32 cellular contexts compared by ENCODE assay signal in genomic region chr10:5830629-5831445, GRCh38. TPM values are rescaled to one million over a fixed set of nuclear protein-coding genes. Genes with fewer than 3 reads are reported as not detected.
DNase-seq lines count a peak whose midpoint lies in the region; ATAC-seq, FAIRE-seq and TF ChIP-seq lines count a peak whose summit lies in the region.
"Had no signal": no experiment of that assay in that cellular context is flagged by ENCODE, and none has a peak within 500 bp of the region (broad histone marks: within the 10 kb centered on the region; RNA-seq: fewer than 3 reads in every experiment).

No MANE protein-coding gene starts in this region.

- 43% methylated on average over 6 of the region's 14 CpGs for WGBS in HepG2 (ENCODE audit: low lambda C conversion rate)
- 82% methylated on average over 7 of the region's 14 CpGs for WGBS in right lobe of liver (ENCODE audit: insufficient coverage, low coverage, low lambda C conversion rate, missing lambda C conversion rate)
- WGBS in aorta, 2 donors, result 94 to 95% methylated on average over 14 of the region's 14 CpGs

- H3K27ac ChIP-seq in HepG2 (ENCODE audit: extremely low read length, insufficient read depth, low read length) (no peak overlapping the region), right lobe of liver (no peak overlapping the region), aorta (ENCODE audit: low read depth in 1 of 2, low read length in 2 of 2) (no peak overlapping the region)
- H3K27ac ChIP-seq: dorsolateral prefrontal cortex, esophagus squamous epithelium, heart left ventricle, HL-60, prostate gland, upper lobe of left lung had no signal

- peak overlapping the region; percentile 65 for H3K4me2 ChIP-seq in HepG2 (ENCODE audit: low read depth, low read length)

- no peak overlapping the region for H2AFZ ChIP-seq in HepG2 (ENCODE audit: low read length)

- no peak for TF ChIP-seq POLR2A in HepG2 (IDR thresholded peaks at IDR 0.05; ENCODE audit: insufficient read depth in 1 of 2, low read depth in 2 of 2, low read length in 2 of 2)
- no peak for TF ChIP-seq POLR2A in right lobe of liver (IDR thresholded peaks at IDR 0.05)

- DNase-seq in HepG2 (ENCODE audit: low spot score) (no peak), right lobe of liver (no peak), naive B cell (no peak), aorta (no peak), GM19240 (ENCODE audit: insufficient read length, low spot score) (no peak), AG08395 (ENCODE audit: low spot score) (no peak)
- DNase-seq: activated CD4-positive, alpha-beta T cell treated with anti-CD3 and anti-CD28 coated beads, Interleukin-2, amount 50 U/mL, for 48 hours; activated gamma-delta T cell treated with Interleukin-2 at 50 U/mL for 16 hours; Calu3; cerebellar nuclear complex; DMS79 treated with DMSO at 0.1 percent for 48 hours; esophagus squamous epithelium; foreskin melanocyte; heart left ventricle; islet precursor cell; NCI-H1417 treated with DMSO at 0.1 percent for 48 hours; NCI-H2029 treated with DMSO at 0.1 percent for 48 hours; NCI-H526 treated with DMSO at 0.1 percent for 48 hours; PC-3; stimulated activated CD4-positive, alpha-beta T cell treated with anti-CD3 and anti-CD28 coated beads, Interleukin-4, amount 100 ng/mL, for 1 hour had no signal

- POLR2A ChIA-PET in HepG2 (lab: Yijun Ruan, JAX), result interaction anchor here (1.2 to 4.6 kb wide), 4 partner anchors 10 to 59 kb away, joined by 3 to 21 read pairs (median 6); partner anchors contain the start of genes ANKRD16, FBH1 and GDI2

- H3K9me3 Mint-ChIP-seq in naive B cell, result no peaks in the 10 kb centered on the region
- H3K9me3 Mint-ChIP-seq: brain; T-helper 1 cell treated with Interleukin-12 subunit alpha and Interleukin-12 subunit beta and Interleukin-4 antibody, amounts not matched to agents 30 μg/mL and 1 μg/mL, for 36 hours had no signal

- no peaks in the 10 kb centered on the region for H4K20me1 ChIP-seq in HepG2 (ENCODE audit: insufficient read depth, low read length)

- peaks cover 71% of the 10 kb centered on the region for H3K4me1 ChIP-seq in HepG2 (ENCODE audit: insufficient read depth, low read length)
- H3K4me1 ChIP-seq in right lobe of liver, result no peaks in the 10 kb centered on the region
- H3K4me1 ChIP-seq in aorta (ENCODE audit: control insufficient read depth in 1 of 2, insufficient read depth in 2 of 2, low read length in 2 of 2), result no peaks in the 10 kb centered on the region
- H3K4me1 ChIP-seq: upper lobe of left lung had no signal

- in situ Hi-C loops in HepG2 (cut with HindIII; ENCODE audit: extremely low pct_ligation_motif_present, low pct_unique_long_range_greater_than_20kb), result no loop called here

- no peaks in the 10 kb centered on the region for H3K36me3 ChIP-seq in HepG2 (replicated peaks in 1 of 2; ENCODE audit: control insufficient read depth in 1 of 2, insufficient read depth in 2 of 2, low read length in 2 of 2)
- no peaks in the 10 kb centered on the region for H3K36me3 ChIP-seq in right lobe of liver
- no peaks in the 10 kb centered on the region for H3K36me3 ChIP-seq in aorta (ENCODE audit: control insufficient read depth in 1 of 2, insufficient read depth in 2 of 2, low read length in 1 of 2)
- H3K36me3 ChIP-seq: esophagus squamous epithelium, heart left ventricle, prostate gland, upper lobe of left lung had no signal

- peaks cover 20 to 45% (median 26%) of the 10 kb centered on the region in 3 donors for H3K4me1 Mint-ChIP-seq in naive B cell

- H3K4me3 ChIP-seq in HepG2 (replicated peaks in 1 of 3; ENCODE audit: insufficient read depth in 1 of 3, low read depth in 2 of 3, low read length in 3 of 3) (peak overlapping the region in 1 of 3 experiments; percentile 54; a peak in 2 of 6 replicates), right lobe of liver (no peak overlapping the region), aorta (ENCODE audit: low read length in 2 of 2) (no peak overlapping the region)
- H3K4me3 ChIP-seq: dorsolateral prefrontal cortex, esophagus squamous epithelium, heart left ventricle, prostate gland, upper lobe of left lung had no signal

- no peaks in the 10 kb centered on the region for H3K27me3 Mint-ChIP-seq in naive B cell

- no peak for TF ChIP-seq CTCF in HepG2 (CRISPR knock-in tag; IDR thresholded peaks at IDR 0.05)
- TF ChIP-seq CTCF in right lobe of liver (IDR thresholded peaks at IDR 0.05), result no peak

- H3K9ac ChIP-seq in HepG2 (ENCODE audit: insufficient read depth, low read depth, low read length), result no peak overlapping the region

- H3K27me3 ChIP-seq in HepG2 (ENCODE audit: control insufficient read depth in 1 of 2, insufficient read depth in 2 of 2, low read length in 2 of 2), result peaks cover 1 to 11% of the 10 kb centered on the region in 2 experiments; a peak in 2 of 5 replicates
- H3K27me3 ChIP-seq in right lobe of liver, result no peaks in the 10 kb centered on the region
- H3K27me3 ChIP-seq in aorta (ENCODE audit: control insufficient read depth in 1 of 2, insufficient read depth in 2 of 2, low read length in 1 of 2), result no peaks in the 10 kb centered on the region
- H3K27me3 ChIP-seq: dorsolateral prefrontal cortex, esophagus squamous epithelium, heart left ventricle, upper lobe of left lung had no signal

- peak overlapping the region in 5 of 8 donors; percentile 10 to 83 (median 30) for H3K4me3 Mint-ChIP-seq in naive B cell
- H3K4me3 Mint-ChIP-seq: brain; T-helper 1 cell treated with Interleukin-12 subunit alpha and Interleukin-12 subunit beta and Interleukin-4 antibody, amounts not matched to agents 30 μg/mL and 1 μg/mL, for 36 hours had no signal

- H3K27ac Mint-ChIP-seq in naive B cell, result peak overlapping the region in 3 of 6 donors; percentile 78 to 93 (median 89)
- H3K27ac Mint-ChIP-seq: brain; T-helper 1 cell treated with Interleukin-12 subunit alpha and Interleukin-12 subunit beta and Interleukin-4 antibody, amounts not matched to agents 30 μg/mL and 1 μg/mL, for 36 hours had no signal

- ATAC-seq in HepG2 (peak; percentile 42), right lobe of liver (no peak), GM19463 (IDR thresholded peaks at IDR 0.05; ENCODE audit: unreplicated experiment) (peak; percentile 69), naive B cell (ENCODE audit: low read depth in 2 of 2) (no peak), aorta (ENCODE audit: low FRiP score) (peak; percentile 38)
- ATAC-seq: heart left ventricle, PC-3, SK-N-SH treated with all-trans-retinoic acid at 6 μM for 48 hours had no signal

- CTCF ChIA-PET in HepG2 (lab: Yijun Ruan, JAX; ENCODE audit: low intra/inter-chr PET ratio, low total read pairs), result no interaction called here

- no peak for TF ChIP-seq EP300 in HepG2 (IDR thresholded peaks at IDR 0.05; ENCODE audit: low read depth in 2 of 2, low read length in 2 of 2)
- TF ChIP-seq EP300 in HepG2 (CRISPR knock-in tag; IDR thresholded peaks at IDR 0.05; ENCODE audit: borderline replicate concordance), result no peak

- no peaks in the 10 kb centered on the region for H3K36me3 Mint-ChIP-seq in naive B cell
- H3K36me3 Mint-ChIP-seq: brain had no signal

- TF ChIP-seq RAD21 in HepG2 (CRISPR knock-in tag; IDR thresholded peaks at IDR 0.05), result no peak

- no peaks in the 10 kb centered on the region for H3K79me2 ChIP-seq in HepG2 (ENCODE audit: insufficient read depth, low read length)

- no peak for FAIRE-seq in HepG2 (lab: Jason Lieb, UNC)
- FAIRE-seq: endometrium, GM19239, H54, TTC549 had no signal

- BruUV-seq in HepG2 (replicated peaks; lab: Mats Ljungman, UMichigan), result no TSS peak

- H3K9me3 ChIP-seq in HepG2 (ENCODE audit: low read length) (no peaks in the 10 kb centered on the region), right lobe of liver (no peaks in the 10 kb centered on the region), aorta (ENCODE audit: control insufficient read depth, low read length) (no peaks in the 10 kb centered on the region)
- H3K9me3 ChIP-seq: esophagus squamous epithelium, heart left ventricle, prostate gland, upper lobe of left lung had no signal

- intact Hi-C loops in HepG2 (cut with micrococcal nuclease; ENCODE audit: unreplicated experiment), result no loop called here
- intact Hi-C loops in right lobe of liver (cut with DNase I), result no loop called here
- intact Hi-C loops in aorta (cut with DNase I), result no loop called here

RNA-seq across cellular contexts. Expression of gene GDI2, which starts 17.6 kb away (rescaled TPM):
- total RNA-seq in HepG2 (2016; rRNA removed; fragmentation: Illumina TruSeq; extraction: Trizol) (477 and 756 TPM in 2 replicates), right lobe of liver (100 to 1,000 TPM; 116 to 228 (median 128) TPM), aorta (100 to 1,000 TPM; 140 to 161 TPM)
- total RNA-seq in HepG2 (2016; cell fraction: cytosol; rRNA removed; fragmentation: Illumina TruSeq; extraction: Trizol; ENCODE audit: low read depth), result 312 and 326 TPM in 2 replicates
- 471 and 770 TPM in 2 replicates for total RNA-seq in HepG2 (2016; cell fraction: insoluble cytoplasmic fraction; rRNA removed; fragmentation: Illumina TruSeq; extraction: Trizol)
- total RNA-seq in HepG2 (2016; cell fraction: membrane; rRNA removed; fragmentation: Illumina TruSeq; extraction: Trizol), result 290 and 338 TPM in 2 replicates
- total RNA-seq in HepG2 (2016; cell fraction: nucleus; rRNA removed; fragmentation: Illumina TruSeq; extraction: Trizol), result 188 and 200 TPM in 2 replicates
- polyA plus RNA-seq in HepG2 (2011; rRNA removed) (118 and 153 TPM in 2 replicates), naive B cell (ENCODE audit: low read depth in 6 of 6) (100 to 1,000 TPM; 380 to 482 (median 401) TPM), aorta (100 to 1,000 TPM; 116 to 147 TPM)
- 141 and 159 TPM in 2 replicates for polyA plus RNA-seq in HepG2 (2011; cell fraction: cytosol; rRNA removed)
- polyA plus RNA-seq in HepG2 (2011; cell fraction: nucleus; rRNA removed), result 45.6 and 58.6 TPM in 2 replicates
- 245 and 302 TPM in 2 replicates for polyA plus RNA-seq in HepG2 (2012)
- polyA plus RNA-seq in HepG2 (2016; cell fraction: cytosol; fragmentation: Illumina TruSeq; extraction: Trizol; ENCODE audit: low read depth), result 68.6 and 71.1 TPM in 2 replicates
- 588 and 612 TPM in 2 replicates for polyA plus RNA-seq in HepG2 (2016; cell fraction: insoluble cytoplasmic fraction; fragmentation: Illumina TruSeq; extraction: Trizol; ENCODE audit: low read depth)
- polyA plus RNA-seq in HepG2 (2016; cell fraction: membrane; fragmentation: Illumina TruSeq; extraction: Trizol; ENCODE audit: low read depth), result 141 and 156 TPM in 2 replicates
- 190 and 195 TPM in 2 replicates for polyA plus RNA-seq in HepG2 (2016; cell fraction: nucleus; fragmentation: Illumina TruSeq; extraction: Trizol; ENCODE audit: insufficient read depth, low read depth)
- polyA minus RNA-seq in HepG2 (2011; rRNA and poly(A)+ RNA removed; ENCODE audit: low replicate concordance), result 88.7 and 522 TPM in 2 replicates
- polyA minus RNA-seq in HepG2 (2011; cell fraction: cytosol; rRNA and poly(A)+ RNA removed), result 285 and 334 TPM in 2 replicates
- polyA minus RNA-seq in HepG2 (2011; cell fraction: nucleus; rRNA and poly(A)+ RNA removed), result 112 and 162 TPM in 2 replicates

RNA-seq across cellular contexts. Expression of gene ANKRD16, which starts 58.9 kb away (rescaled TPM):
- total RNA-seq in HepG2 (2016; rRNA removed; fragmentation: Illumina TruSeq; extraction: Trizol) (5.4 and 8.0 TPM in 2 replicates), right lobe of liver (1 to 10 TPM; 1.8 to 6.1 (median 4.1) TPM), aorta (1 to 10 TPM; 4.6 to 8.8 TPM)
- 1.9 and 2.7 TPM in 2 replicates for total RNA-seq in HepG2 (2016; cell fraction: cytosol; rRNA removed; fragmentation: Illumina TruSeq; extraction: Trizol; ENCODE audit: low read depth)
- 6.3 and 7.1 TPM in 2 replicates for total RNA-seq in HepG2 (2016; cell fraction: insoluble cytoplasmic fraction; rRNA removed; fragmentation: Illumina TruSeq; extraction: Trizol)
- 3.9 and 4.7 TPM in 2 replicates for total RNA-seq in HepG2 (2016; cell fraction: membrane; rRNA removed; fragmentation: Illumina TruSeq; extraction: Trizol)
- total RNA-seq in HepG2 (2016; cell fraction: nucleus; rRNA removed; fragmentation: Illumina TruSeq; extraction: Trizol), result 7.7 and 9.0 TPM in 2 replicates
- polyA plus RNA-seq in HepG2 (2011; rRNA removed) (11.2 and 11.4 TPM in 2 replicates), naive B cell (ENCODE audit: low read depth in 6 of 6) (1 to 10 TPM; 4.0 to 7.5 (median 5.7) TPM), aorta (1 to 10 TPM; 6.1 to 6.7 TPM)
- polyA plus RNA-seq in HepG2 (2011; cell fraction: cytosol; rRNA removed), result 6.7 and 8.3 TPM in 2 replicates
- 16.0 and 18.1 TPM in 2 replicates for polyA plus RNA-seq in HepG2 (2011; cell fraction: nucleus; rRNA removed)
- 4.1 and 4.2 TPM in 2 replicates for polyA plus RNA-seq in HepG2 (2012)
- polyA plus RNA-seq in HepG2 (2016; cell fraction: cytosol; fragmentation: Illumina TruSeq; extraction: Trizol; ENCODE audit: low read depth), result 2.1 and 2.4 TPM in 2 replicates
- polyA plus RNA-seq in HepG2 (2016; cell fraction: insoluble cytoplasmic fraction; fragmentation: Illumina TruSeq; extraction: Trizol; ENCODE audit: low read depth), result 6.3 and 7.9 TPM in 2 replicates
- polyA plus RNA-seq in HepG2 (2016; cell fraction: membrane; fragmentation: Illumina TruSeq; extraction: Trizol; ENCODE audit: low read depth), result 3.7 and 4.2 TPM in 2 replicates
- 11.7 and 12.7 TPM in 2 replicates for polyA plus RNA-seq in HepG2 (2016; cell fraction: nucleus; fragmentation: Illumina TruSeq; extraction: Trizol; ENCODE audit: insufficient read depth, low read depth)
- 33.4 and 63.2 TPM in 2 replicates for polyA minus RNA-seq in HepG2 (2011; rRNA and poly(A)+ RNA removed; ENCODE audit: low replicate concordance)
- polyA minus RNA-seq in HepG2 (2011; cell fraction: cytosol; rRNA and poly(A)+ RNA removed), result 4.2 and 6.3 TPM in 2 replicates
- polyA minus RNA-seq in HepG2 (2011; cell fraction: nucleus; rRNA and poly(A)+ RNA removed), result 25.5 and 26.4 TPM in 2 replicates

RNA-seq across cellular contexts. Expression of gene FBH1, which starts 59.2 kb away (rescaled TPM):
- total RNA-seq in HepG2 (2016; rRNA removed; fragmentation: Illumina TruSeq; extraction: Trizol), result 53.3 and 60.3 TPM in 2 replicates
- total RNA-seq in HepG2 (2016; cell fraction: cytosol; rRNA removed; fragmentation: Illumina TruSeq; extraction: Trizol; ENCODE audit: low read depth), result 46.8 and 53.6 TPM in 2 replicates
- total RNA-seq in HepG2 (2016; cell fraction: insoluble cytoplasmic fraction; rRNA removed; fragmentation: Illumina TruSeq; extraction: Trizol), result 47.5 and 61.3 TPM in 2 replicates
- 86.2 and 93.4 TPM in 2 replicates for total RNA-seq in HepG2 (2016; cell fraction: membrane; rRNA removed; fragmentation: Illumina TruSeq; extraction: Trizol)
- total RNA-seq in HepG2 (2016; cell fraction: nucleus; rRNA removed; fragmentation: Illumina TruSeq; extraction: Trizol), result 56.0 and 63.9 TPM in 2 replicates
- polyA plus RNA-seq in HepG2 (2011; rRNA removed), result 48.8 and 51.3 TPM in 2 replicates
- 37.9 and 38.9 TPM in 2 replicates for polyA plus RNA-seq in HepG2 (2011; cell fraction: cytosol; rRNA removed)
- 102 and 103 TPM in 2 replicates for polyA plus RNA-seq in HepG2 (2011; cell fraction: nucleus; rRNA removed)
- polyA plus RNA-seq in HepG2 (2012), result 25.8 and 31.0 TPM in 2 replicates
- polyA plus RNA-seq in HepG2 (2016; cell fraction: cytosol; fragmentation: Illumina TruSeq; extraction: Trizol; ENCODE audit: low read depth), result 25.2 and 27.2 TPM in 2 replicates
- 42.1 and 54.3 TPM in 2 replicates for polyA plus RNA-seq in HepG2 (2016; cell fraction: insoluble cytoplasmic fraction; fragmentation: Illumina TruSeq; extraction: Trizol; ENCODE audit: low read depth)
- 51.3 and 57.7 TPM in 2 replicates for polyA plus RNA-seq in HepG2 (2016; cell fraction: membrane; fragmentation: Illumina TruSeq; extraction: Trizol; ENCODE audit: low read depth)
- 100 and 105 TPM in 2 replicates for polyA plus RNA-seq in HepG2 (2016; cell fraction: nucleus; fragmentation: Illumina TruSeq; extraction: Trizol; ENCODE audit: insufficient read depth, low read depth)
- polyA minus RNA-seq in HepG2 (2011; rRNA and poly(A)+ RNA removed; ENCODE audit: low replicate concordance), result 111 and 138 TPM in 2 replicates
- polyA minus RNA-seq in HepG2 (2011; cell fraction: cytosol; rRNA and poly(A)+ RNA removed), result 31.6 and 35.3 TPM in 2 replicates
- 71.1 and 80.8 TPM in 2 replicates for polyA minus RNA-seq in HepG2 (2011; cell fraction: nucleus; rRNA and poly(A)+ RNA removed)
- total RNA-seq in right lobe of liver, result 10 to 100 TPM; 30.8 to 38.6 (median 35.8) TPM
- polyA plus RNA-seq in naive B cell (ENCODE audit: low read depth in 6 of 6), result 100 to 1,000 TPM in 2 of 6 donors, 10 to 100 TPM in 4; 93.4 to 123 (median 95.2) TPM
- 100 to 1,000 TPM; 108 to 110 TPM for total RNA-seq in aorta
- 100 to 1,000 TPM in 1 of 2 donors, 10 to 100 TPM in 1; 36.9 to 101 TPM for polyA plus RNA-seq in aorta

Comparison
In these comparisons a context has a peak if more than half of its experiments do, and no peak if none do; other contexts are left out.
1. ATAC-seq: peak in HepG2 (single experiment), GM19463 (single experiment) and aorta (single experiment); none in right lobe of liver (0 of 4) and naive B cell (0 of 2).